Comparison of ENCODE assay signal across 11 cellular contexts in the genomic region with DNA sequence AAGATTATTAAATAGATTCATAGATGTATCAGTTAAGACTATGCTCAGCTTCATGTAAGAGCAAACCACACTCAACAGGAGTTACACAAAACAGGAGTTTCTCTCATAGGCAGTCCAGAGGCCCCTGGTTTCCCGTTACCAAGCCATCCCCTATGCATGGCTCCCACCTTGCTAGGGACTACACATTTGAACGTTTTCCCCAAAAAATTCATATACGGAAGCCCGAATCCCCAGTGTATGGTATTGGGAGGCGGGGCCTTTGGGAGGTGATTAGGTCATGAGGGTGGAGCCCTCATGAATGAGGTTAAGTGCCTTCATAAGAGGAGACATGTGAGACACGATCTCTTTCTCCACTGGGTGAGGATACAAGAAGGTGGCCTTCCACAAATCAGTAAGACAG. TPM values are rescaled to one million over a fixed set of nuclear protein-coding genes. Genes with fewer than 3 reads are reported as not detected.
DNase-seq lines count a peak whose midpoint lies in the region; ATAC-seq lines count a peak whose summit lies in the region.
"Had no signal": no experiment of that assay in that cellular context is flagged by ENCODE, and none has a peak within 500 bp of the region (broad histone marks: within the 10 kb centered on the region; RNA-seq: fewer than 3 reads in every experiment).

No MANE protein-coding gene starts in this region.

- H3K27ac Mint-ChIP-seq in T-helper 2 cell treated with Interferon-gamma antibody and Interleukin-4, amounts not matched to agents 5 μg/mL and 100 μg/mL, for 36 hours = peak overlapping the region; percentile 88
- peak overlapping the region in 4 of 6 donors; percentile 0 to 95 (median 88) for H3K27ac Mint-ChIP-seq in naive B cell
- H3K27ac Mint-ChIP-seq: dendritic cell treated with granulocyte-macrophage colony-stimulating factor and Interleukin-4, amounts not matched to agents 40 ng/mL and 50 ng/mL, for 4 days had no signal

- peaks cover 34% of the 10 kb centered on the region for H3K4me1 Mint-ChIP-seq in T-helper 2 cell treated with Interferon-gamma antibody and Interleukin-4, amounts not matched to agents 5 μg/mL and 100 μg/mL, for 36 hours (ENCODE audit: low read depth)
- H3K4me1 Mint-ChIP-seq in naive B cell = peaks cover 20 to 26% (median 22%) of the 10 kb centered on the region in 3 donors

- H3K9me3 Mint-ChIP-seq in T-helper 2 cell treated with Interferon-gamma antibody and Interleukin-4, amounts not matched to agents 5 μg/mL and 100 μg/mL, for 36 hours = peaks cover 9% of the 10 kb centered on the region
- H3K9me3 Mint-ChIP-seq in naive B cell = peaks cover 0 to 11% (median 6%) of the 10 kb centered on the region in 7 donors

- ATAC-seq in GM18858 (IDR thresholded peaks at IDR 0.05; ENCODE audit: unreplicated experiment) (peak; percentile 20), GM21447 (IDR thresholded peaks at IDR 0.05; ENCODE audit: unreplicated experiment) (peak; percentile 7), naive B cell (ENCODE audit: low read depth in 2 of 2) (no peak), HG03280 (IDR thresholded peaks at IDR 0.05; ENCODE audit: unreplicated experiment) (no peak)

- no peak for DNase-seq in T-helper 2 cell treated with Interferon-gamma antibody and Interleukin-4, amounts not matched to agents 5 μg/mL and 100 μg/mL, for 36 hours (ENCODE audit: low spot score)
- no peak for DNase-seq in naive B cell
- DNase-seq in NCI-H524 treated with DMSO at 0.1 percent for 48 hours (lab: John Stamatoyannopoulos, UW) = no peak
- DNase-seq in NCI-H2029 (lab: John Stamatoyannopoulos, UW) = no peak
- DNase-seq: Caco-2, NCI-H510A, Right ventricle myocardium superior had no signal

- peak overlapping the region; percentile 49 for H3K4me3 Mint-ChIP-seq in T-helper 2 cell treated with Interferon-gamma antibody and Interleukin-4, amounts not matched to agents 5 μg/mL and 100 μg/mL, for 36 hours
- H3K4me3 Mint-ChIP-seq in naive B cell = no peak overlapping the region
- H3K4me3 Mint-ChIP-seq: dendritic cell treated with granulocyte-macrophage colony-stimulating factor and Interleukin-4, amounts not matched to agents 40 ng/mL and 50 ng/mL, for 4 days had no signal

- H3K36me3 Mint-ChIP-seq in T-helper 2 cell treated with Interferon-gamma antibody and Interleukin-4, amounts not matched to agents 5 μg/mL and 100 μg/mL, for 36 hours (ENCODE audit: low read depth) = peaks cover 59% of the 10 kb centered on the region
- H3K36me3 Mint-ChIP-seq in naive B cell = peaks cover 24 to 25% of the 10 kb centered on the region in 2 donors

- no peaks in the 10 kb centered on the region for H3K27me3 Mint-ChIP-seq in T-helper 2 cell treated with Interferon-gamma antibody and Interleukin-4, amounts not matched to agents 5 μg/mL and 100 μg/mL, for 36 hours (ENCODE audit: low read depth)
- no peaks in the 10 kb centered on the region for H3K27me3 Mint-ChIP-seq in naive B cell
- H3K27me3 Mint-ChIP-seq: dendritic cell treated with granulocyte-macrophage colony-stimulating factor and Interleukin-4, amounts not matched to agents 40 ng/mL and 50 ng/mL, for 4 days had no signal

RNA-seq across cellular contexts. Expression of a gene that starts 29.1 kb away (rescaled TPM):
- polyA plus RNA-seq in naive B cell (ENCODE audit: low read depth in 6 of 6) = 100 to 1,000 TPM in 5 of 6 donors, 10 to 100 TPM in 1; 86.6 to 125 (median 104) TPM

Comparison
In these comparisons a context has a peak if more than half of its experiments do, and no peak if none do; other contexts are left out.
1. ATAC-seq: peak in GM18858 (single experiment) and GM21447 (single experiment); none in naive B cell (0 of 2) and HG03280 (single experiment).